ENCODE assay signal across 1 cellular context in the genomic region with DNA sequence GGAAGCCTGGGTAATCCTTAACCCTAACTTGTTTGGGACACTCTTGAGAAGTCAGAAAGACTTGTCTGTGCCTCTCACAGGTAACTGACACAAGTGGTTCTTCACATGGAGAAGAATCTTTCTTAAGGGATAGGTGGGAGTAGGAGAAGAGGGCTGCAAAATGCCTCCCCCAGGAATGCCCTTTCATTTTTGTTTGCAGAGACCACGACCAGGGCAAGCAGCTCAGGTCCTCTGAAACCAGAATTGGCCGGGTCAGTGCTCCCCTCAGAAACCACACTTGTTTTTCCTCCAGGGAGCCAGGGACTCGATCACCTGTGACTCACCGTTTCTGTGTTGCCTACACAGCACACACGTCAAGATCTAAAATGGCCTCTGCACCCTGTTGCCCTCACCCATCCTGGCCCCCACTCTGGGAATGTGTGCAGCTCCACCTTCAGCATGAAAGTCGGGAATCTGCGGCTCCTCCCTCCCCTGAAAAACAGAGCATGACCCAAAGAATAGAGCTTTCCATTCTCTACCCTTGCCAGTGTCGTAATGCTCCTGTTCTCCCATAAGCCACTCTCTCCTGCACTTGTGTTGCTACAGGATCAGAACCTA.
A peak's percentile ranks its signal among the peaks of the same experiment; 100 is the strongest.
TF ChIP-seq lines count a peak whose summit lies in the region.

No MANE protein-coding gene starts in this region.

TF ChIP-seq in HepG2, 621 proteins besides CTCF, POLR2A, EP300 and RAD21 (continued from another document and continues in another):
- peak; percentile 37 for TF ChIP-seq ZFP91 (CRISPR knock-in tag; IDR thresholded peaks at IDR 0.05; ENCODE audit: borderline replicate concordance)
- no peak for TF ChIP-seq ZNF761 (CRISPR knock-in tag; conservative IDR thresholded peaks at IDR 0.05)
- TF ChIP-seq KMT2A (CRISPR knock-in tag; IDR thresholded peaks at IDR 0.05), result no peak
- TF ChIP-seq MXI1 (IDR thresholded peaks at IDR 0.05; ENCODE audit: borderline replicate concordance, low read depth, low read length), result peak; percentile 55; the same call in 1 of the 3 replicates
- TF ChIP-seq SIX4 (CRISPR knock-in tag; IDR thresholded peaks at IDR 0.05), result no peak
- TF ChIP-seq RELA (CRISPR knock-in tag; IDR thresholded peaks at IDR 0.05), result no peak
- TF ChIP-seq, protein P1, sequence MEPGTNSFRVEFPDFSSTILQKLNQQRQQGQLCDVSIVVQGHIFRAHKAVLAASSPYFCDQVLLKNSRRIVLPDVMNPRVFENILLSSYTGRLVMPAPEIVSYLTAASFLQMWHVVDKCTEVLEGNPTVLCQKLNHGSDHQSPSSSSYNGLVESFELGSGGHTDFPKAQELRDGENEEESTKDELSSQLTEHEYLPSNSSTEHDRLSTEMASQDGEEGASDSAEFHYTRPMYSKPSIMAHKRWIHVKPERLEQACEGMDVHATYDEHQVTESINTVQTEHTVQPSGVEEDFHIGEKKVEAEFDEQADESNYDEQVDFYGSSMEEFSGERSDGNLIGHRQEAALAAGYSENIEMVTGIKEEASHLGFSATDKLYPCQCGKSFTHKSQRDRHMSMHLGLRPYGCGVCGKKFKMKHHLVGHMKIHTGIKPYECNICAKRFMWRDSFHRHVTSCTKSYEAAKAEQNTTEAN (CRISPR knock-in tag; conservative IDR thresholded peaks at IDR 0.05), result peak; percentile 64; the same call in 1 of the 2 replicates
- TF ChIP-seq ZFYVE20 (CRISPR knock-in tag; IDR thresholded peaks at IDR 0.05; ENCODE audit: borderline replicate concordance, low read depth), result no peak
- no peak for TF ChIP-seq ZNF329 (CRISPR knock-in tag; IDR thresholded peaks at IDR 0.05; ENCODE audit: low read depth)
- peak; percentile 49 for TF ChIP-seq POLR2AphosphoS5 (IDR thresholded peaks at IDR 0.05; ENCODE audit: low read depth, low read length)
- TF ChIP-seq ZNF615 (CRISPR knock-in tag; IDR thresholded peaks at IDR 0.05; ENCODE audit: borderline replicate concordance), result no peak
- no peak for TF ChIP-seq NFYB (CRISPR knock-in tag; IDR thresholded peaks at IDR 0.05)
- TF ChIP-seq, protein P2, sequence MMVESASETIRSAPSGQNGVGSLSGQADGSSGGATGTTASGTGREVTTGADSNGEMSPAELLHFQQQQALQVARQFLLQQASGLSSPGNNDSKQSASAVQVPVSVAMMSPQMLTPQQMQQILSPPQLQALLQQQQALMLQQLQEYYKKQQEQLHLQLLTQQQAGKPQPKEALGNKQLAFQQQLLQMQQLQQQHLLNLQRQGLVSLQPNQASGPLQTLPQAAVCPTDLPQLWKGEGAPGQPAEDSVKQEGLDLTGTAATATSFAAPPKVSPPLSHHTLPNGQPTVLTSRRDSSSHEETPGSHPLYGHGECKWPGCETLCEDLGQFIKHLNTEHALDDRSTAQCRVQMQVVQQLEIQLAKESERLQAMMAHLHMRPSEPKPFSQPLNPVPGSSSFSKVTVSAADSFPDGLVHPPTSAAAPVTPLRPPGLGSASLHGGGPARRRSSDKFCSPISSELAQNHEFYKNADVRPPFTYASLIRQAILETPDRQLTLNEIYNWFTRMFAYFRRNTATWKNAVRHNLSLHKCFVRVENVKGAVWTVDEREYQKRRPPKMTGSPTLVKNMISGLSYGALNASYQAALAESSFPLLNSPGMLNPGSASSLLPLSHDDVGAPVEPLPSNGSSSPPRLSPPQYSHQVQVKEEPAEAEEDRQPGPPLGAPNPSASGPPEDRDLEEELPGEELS (CRISPR knock-in tag; IDR thresholded peaks at IDR 0.05), result peak; percentile 91
- TF ChIP-seq KAT8 (CRISPR knock-in tag; IDR thresholded peaks at IDR 0.05), result peak; percentile 37; the same call in 1 of the 2 replicates
- no peak for TF ChIP-seq TRIM24 (CRISPR knock-in tag; IDR thresholded peaks at IDR 0.05)
- no peak for TF ChIP-seq ZNF30 (CRISPR knock-in tag; IDR thresholded peaks at IDR 0.05)
- TF ChIP-seq KAT2B (IDR thresholded peaks at IDR 0.05; ENCODE audit: borderline replicate concordance, low read depth, low read length), result no peak
- TF ChIP-seq CREB1 (IDR thresholded peaks at IDR 0.05), result peak; percentile 74
- TF ChIP-seq CREB1 (CRISPR knock-in tag; IDR thresholded peaks at IDR 0.05), result peak; percentile 58
- TF ChIP-seq, protein P3, sequence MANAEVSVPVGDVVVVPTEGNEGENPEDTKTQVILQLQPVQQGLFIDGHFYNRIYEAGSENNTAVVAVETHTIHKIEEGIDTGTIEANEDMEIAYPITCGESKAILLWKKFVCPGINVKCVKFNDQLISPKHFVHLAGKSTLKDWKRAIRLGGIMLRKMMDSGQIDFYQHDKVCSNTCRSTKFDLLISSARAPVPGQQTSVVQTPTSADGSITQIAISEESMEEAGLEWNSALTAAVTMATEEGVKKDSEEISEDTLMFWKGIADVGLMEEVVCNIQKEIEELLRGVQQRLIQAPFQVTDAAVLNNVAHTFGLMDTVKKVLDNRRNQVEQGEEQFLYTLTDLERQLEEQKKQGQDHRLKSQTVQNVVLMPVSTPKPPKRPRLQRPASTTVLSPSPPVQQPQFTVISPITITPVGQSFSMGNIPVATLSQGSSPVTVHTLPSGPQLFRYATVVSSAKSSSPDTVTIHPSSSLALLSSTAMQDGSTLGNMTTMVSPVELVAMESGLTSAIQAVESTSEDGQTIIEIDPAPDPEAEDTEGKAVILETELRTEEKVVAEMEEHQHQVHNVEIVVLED (CRISPR knock-in tag; IDR thresholded peaks at IDR 0.05; ENCODE audit: borderline replicate concordance), result no peak; the same call in 1 of the 2 replicates
- peak; percentile 87 for TF ChIP-seq ZNF687 (CRISPR knock-in tag; IDR thresholded peaks at IDR 0.05)
- no peak for TF ChIP-seq DR1 (CRISPR knock-in tag; IDR thresholded peaks at IDR 0.05)
- TF ChIP-seq HNF4G (IDR thresholded peaks at IDR 0.05; ENCODE audit: borderline replicate concordance, low read depth, low read length), result peak; percentile 55; the same call in 1 of the 2 replicates
- TF ChIP-seq HNF4G (CRISPR knock-in tag; IDR thresholded peaks at IDR 0.05; ENCODE audit: borderline replicate concordance, low read depth), result no peak
- no peak; the same call in 1 of the 2 replicates for TF ChIP-seq NR2C2 (CRISPR knock-in tag; IDR thresholded peaks at IDR 0.05; ENCODE audit: borderline replicate concordance)
- no peak for TF ChIP-seq ZNF326 (CRISPR knock-in tag; IDR thresholded peaks at IDR 0.05; ENCODE audit: borderline replicate concordance)
- no peak for TF ChIP-seq SRF (IDR thresholded peaks at IDR 0.05; ENCODE audit: low read depth, low read length)
- TF ChIP-seq, protein P4, sequence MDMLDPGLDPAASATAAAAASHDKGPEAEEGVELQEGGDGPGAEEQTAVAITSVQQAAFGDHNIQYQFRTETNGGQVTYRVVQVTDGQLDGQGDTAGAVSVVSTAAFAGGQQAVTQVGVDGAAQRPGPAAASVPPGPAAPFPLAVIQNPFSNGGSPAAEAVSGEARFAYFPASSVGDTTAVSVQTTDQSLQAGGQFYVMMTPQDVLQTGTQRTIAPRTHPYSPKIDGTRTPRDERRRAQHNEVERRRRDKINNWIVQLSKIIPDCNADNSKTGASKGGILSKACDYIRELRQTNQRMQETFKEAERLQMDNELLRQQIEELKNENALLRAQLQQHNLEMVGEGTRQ (IDR thresholded peaks at IDR 0.05; ENCODE audit: low read depth, low read length), result no peak
- TF ChIP-seq, protein P4 (CRISPR knock-in tag; IDR thresholded peaks at IDR 0.05; ENCODE audit: borderline replicate concordance), result no peak
- TF ChIP-seq, protein P5, sequence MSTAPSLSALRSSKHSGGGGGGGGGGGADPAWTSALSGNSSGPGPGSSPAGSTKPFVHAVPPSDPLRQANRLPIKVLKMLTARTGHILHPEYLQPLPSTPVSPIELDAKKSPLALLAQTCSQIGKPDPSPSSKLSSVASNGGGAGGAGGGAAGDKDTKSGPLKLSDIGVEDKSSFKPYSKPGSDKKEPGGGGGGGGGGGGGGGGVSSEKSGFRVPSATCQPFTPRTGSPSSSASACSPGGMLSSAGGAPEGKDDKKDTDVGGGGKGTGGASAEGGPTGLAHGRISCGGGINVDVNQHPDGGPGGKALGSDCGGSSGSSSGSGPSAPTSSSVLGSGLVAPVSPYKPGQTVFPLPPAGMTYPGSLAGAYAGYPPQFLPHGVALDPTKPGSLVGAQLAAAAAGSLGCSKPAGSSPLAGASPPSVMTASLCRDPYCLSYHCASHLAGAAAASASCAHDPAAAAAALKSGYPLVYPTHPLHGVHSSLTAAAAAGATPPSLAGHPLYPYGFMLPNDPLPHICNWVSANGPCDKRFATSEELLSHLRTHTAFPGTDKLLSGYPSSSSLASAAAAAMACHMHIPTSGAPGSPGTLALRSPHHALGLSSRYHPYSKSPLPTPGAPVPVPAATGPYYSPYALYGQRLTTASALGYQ (CRISPR knock-in tag; IDR thresholded peaks at IDR 0.05), result peak; percentile 61; the same call in 1 of the 2 replicates
- no peak for TF ChIP-seq ZBTB3 (CRISPR knock-in tag; IDR thresholded peaks at IDR 0.05; ENCODE audit: borderline replicate concordance, low read depth)
- TF ChIP-seq, protein P6, sequence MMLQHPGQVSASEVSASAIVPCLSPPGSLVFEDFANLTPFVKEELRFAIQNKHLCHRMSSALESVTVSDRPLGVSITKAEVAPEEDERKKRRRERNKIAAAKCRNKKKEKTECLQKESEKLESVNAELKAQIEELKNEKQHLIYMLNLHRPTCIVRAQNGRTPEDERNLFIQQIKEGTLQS (CRISPR knock-in tag; IDR thresholded peaks at IDR 0.05), result peak; percentile 43; the same call in 1 of the 2 replicates
- TF ChIP-seq KAT7 (CRISPR knock-in tag; IDR thresholded peaks at IDR 0.05; ENCODE audit: borderline replicate concordance), result no peak
- no peak for TF ChIP-seq NONO (IDR thresholded peaks at IDR 0.05)
- TF ChIP-seq NONO (CRISPR knock-in tag; conservative IDR thresholded peaks at IDR 0.05), result no peak
- TF ChIP-seq PRPF4 (IDR thresholded peaks at IDR 0.05; ENCODE audit: low read depth, low read length, poor library complexity, severe bottlenecking), result no peak
- TF ChIP-seq RFXAP (CRISPR knock-in tag; IDR thresholded peaks at IDR 0.05; ENCODE audit: borderline replicate concordance), result 0 out of 2 replicates have a peak, but pooled peaks have one; percentile 60
- TF ChIP-seq, protein P7, sequence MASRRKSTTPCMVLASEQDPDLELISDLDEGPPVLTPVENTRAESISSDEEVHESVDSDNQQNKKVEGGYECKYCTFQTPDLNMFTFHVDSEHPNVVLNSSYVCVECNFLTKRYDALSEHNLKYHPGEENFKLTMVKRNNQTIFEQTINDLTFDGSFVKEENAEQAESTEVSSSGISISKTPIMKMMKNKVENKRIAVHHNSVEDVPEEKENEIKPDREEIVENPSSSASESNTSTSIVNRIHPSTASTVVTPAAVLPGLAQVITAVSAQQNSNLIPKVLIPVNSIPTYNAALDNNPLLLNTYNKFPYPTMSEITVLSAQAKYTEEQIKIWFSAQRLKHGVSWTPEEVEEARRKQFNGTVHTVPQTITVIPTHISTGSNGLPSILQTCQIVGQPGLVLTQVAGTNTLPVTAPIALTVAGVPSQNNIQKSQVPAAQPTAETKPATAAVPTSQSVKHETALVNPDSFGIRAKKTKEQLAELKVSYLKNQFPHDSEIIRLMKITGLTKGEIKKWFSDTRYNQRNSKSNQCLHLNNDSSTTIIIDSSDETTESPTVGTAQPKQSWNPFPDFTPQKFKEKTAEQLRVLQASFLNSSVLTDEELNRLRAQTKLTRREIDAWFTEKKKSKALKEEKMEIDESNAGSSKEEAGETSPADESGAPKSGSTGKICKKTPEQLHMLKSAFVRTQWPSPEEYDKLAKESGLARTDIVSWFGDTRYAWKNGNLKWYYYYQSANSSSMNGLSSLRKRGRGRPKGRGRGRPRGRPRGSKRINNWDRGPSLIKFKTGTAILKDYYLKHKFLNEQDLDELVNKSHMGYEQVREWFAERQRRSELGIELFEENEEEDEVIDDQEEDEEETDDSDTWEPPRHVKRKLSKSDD (CRISPR knock-in tag; IDR thresholded peaks at IDR 0.05; ENCODE audit: low read depth), result peak; percentile 67; the same call in 1 of the 2 replicates
